ENCODE assay signal across 1 cellular context in the genomic region with DNA sequence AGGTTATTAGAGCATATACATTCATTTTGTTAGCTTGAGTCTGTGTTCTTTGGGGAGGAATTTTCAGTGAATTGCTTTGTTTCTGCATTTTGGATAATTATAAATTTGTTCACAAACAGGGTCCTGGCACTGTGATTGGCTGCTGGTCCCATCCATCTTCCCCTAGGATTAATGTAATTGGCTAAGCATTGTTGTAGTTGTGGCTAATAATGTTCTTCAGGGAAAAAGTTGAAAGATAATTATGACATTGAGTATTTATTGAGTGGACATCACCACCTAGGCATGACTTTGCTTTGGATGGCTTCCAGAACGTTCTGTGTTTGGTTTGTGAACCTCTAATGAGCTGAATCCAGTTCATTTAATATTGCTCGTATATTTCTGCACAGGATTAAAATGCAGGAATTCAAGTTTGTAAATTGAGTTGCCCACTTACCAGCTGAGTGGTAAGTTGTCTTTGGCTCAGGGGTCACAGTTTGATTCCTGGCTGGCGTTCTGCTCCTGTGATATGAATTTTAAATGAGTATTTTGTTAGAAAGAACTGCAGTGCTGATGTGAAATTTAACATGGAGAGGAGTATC.
TF ChIP-seq lines count a peak whose summit lies in the region.

No MANE protein-coding gene starts in this region.

TF ChIP-seq in K562, 482 proteins besides CTCF, POLR2A, EP300 and RAD21 (continued from another document):
- TF ChIP-seq, protein P1, sequence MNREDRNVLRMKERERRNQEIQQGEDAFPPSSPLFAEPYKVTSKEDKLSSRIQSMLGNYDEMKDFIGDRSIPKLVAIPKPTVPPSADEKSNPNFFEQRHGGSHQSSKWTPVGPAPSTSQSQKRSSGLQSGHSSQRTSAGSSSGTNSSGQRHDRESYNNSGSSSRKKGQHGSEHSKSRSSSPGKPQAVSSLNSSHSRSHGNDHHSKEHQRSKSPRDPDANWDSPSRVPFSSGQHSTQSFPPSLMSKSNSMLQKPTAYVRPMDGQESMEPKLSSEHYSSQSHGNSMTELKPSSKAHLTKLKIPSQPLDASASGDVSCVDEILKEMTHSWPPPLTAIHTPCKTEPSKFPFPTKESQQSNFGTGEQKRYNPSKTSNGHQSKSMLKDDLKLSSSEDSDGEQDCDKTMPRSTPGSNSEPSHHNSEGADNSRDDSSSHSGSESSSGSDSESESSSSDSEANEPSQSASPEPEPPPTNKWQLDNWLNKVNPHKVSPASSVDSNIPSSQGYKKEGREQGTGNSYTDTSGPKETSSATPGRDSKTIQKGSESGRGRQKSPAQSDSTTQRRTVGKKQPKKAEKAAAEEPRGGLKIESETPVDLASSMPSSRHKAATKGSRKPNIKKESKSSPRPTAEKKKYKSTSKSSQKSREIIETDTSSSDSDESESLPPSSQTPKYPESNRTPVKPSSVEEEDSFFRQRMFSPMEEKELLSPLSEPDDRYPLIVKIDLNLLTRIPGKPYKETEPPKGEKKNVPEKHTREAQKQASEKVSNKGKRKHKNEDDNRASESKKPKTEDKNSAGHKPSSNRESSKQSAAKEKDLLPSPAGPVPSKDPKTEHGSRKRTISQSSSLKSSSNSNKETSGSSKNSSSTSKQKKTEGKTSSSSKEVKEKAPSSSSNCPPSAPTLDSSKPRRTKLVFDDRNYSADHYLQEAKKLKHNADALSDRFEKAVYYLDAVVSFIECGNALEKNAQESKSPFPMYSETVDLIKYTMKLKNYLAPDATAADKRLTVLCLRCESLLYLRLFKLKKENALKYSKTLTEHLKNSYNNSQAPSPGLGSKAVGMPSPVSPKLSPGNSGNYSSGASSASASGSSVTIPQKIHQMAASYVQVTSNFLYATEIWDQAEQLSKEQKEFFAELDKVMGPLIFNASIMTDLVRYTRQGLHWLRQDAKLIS (CRISPR knock-in tag; IDR thresholded peaks at IDR 0.05), result no peak
- TF ChIP-seq, protein P2, sequence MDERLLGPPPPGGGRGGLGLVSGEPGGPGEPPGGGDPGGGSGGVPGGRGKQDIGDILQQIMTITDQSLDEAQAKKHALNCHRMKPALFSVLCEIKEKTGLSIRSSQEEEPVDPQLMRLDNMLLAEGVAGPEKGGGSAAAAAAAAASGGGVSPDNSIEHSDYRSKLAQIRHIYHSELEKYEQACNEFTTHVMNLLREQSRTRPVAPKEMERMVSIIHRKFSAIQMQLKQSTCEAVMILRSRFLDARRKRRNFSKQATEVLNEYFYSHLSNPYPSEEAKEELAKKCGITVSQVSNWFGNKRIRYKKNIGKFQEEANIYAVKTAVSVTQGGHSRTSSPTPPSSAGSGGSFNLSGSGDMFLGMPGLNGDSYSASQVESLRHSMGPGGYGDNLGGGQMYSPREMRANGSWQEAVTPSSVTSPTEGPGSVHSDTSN (CRISPR knock-in tag; IDR thresholded peaks at IDR 0.05; ENCODE audit: low read depth), result peak; percentile 53
- TF ChIP-seq, protein P2 (tag; conservative IDR thresholded peaks at IDR 0.05; ENCODE audit: low read depth), result peak; percentile 89
- no peak for TF ChIP-seq ZFP30 (CRISPR knock-in tag; IDR thresholded peaks at IDR 0.05; ENCODE audit: borderline replicate concordance)
- TF ChIP-seq, protein P3, sequence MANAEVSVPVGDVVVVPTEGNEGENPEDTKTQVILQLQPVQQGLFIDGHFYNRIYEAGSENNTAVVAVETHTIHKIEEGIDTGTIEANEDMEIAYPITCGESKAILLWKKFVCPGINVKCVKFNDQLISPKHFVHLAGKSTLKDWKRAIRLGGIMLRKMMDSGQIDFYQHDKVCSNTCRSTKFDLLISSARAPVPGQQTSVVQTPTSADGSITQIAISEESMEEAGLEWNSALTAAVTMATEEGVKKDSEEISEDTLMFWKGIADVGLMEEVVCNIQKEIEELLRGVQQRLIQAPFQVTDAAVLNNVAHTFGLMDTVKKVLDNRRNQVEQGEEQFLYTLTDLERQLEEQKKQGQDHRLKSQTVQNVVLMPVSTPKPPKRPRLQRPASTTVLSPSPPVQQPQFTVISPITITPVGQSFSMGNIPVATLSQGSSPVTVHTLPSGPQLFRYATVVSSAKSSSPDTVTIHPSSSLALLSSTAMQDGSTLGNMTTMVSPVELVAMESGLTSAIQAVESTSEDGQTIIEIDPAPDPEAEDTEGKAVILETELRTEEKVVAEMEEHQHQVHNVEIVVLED (CRISPR knock-in tag; IDR thresholded peaks at IDR 0.05), result no peak
- TF ChIP-seq, protein P4, sequence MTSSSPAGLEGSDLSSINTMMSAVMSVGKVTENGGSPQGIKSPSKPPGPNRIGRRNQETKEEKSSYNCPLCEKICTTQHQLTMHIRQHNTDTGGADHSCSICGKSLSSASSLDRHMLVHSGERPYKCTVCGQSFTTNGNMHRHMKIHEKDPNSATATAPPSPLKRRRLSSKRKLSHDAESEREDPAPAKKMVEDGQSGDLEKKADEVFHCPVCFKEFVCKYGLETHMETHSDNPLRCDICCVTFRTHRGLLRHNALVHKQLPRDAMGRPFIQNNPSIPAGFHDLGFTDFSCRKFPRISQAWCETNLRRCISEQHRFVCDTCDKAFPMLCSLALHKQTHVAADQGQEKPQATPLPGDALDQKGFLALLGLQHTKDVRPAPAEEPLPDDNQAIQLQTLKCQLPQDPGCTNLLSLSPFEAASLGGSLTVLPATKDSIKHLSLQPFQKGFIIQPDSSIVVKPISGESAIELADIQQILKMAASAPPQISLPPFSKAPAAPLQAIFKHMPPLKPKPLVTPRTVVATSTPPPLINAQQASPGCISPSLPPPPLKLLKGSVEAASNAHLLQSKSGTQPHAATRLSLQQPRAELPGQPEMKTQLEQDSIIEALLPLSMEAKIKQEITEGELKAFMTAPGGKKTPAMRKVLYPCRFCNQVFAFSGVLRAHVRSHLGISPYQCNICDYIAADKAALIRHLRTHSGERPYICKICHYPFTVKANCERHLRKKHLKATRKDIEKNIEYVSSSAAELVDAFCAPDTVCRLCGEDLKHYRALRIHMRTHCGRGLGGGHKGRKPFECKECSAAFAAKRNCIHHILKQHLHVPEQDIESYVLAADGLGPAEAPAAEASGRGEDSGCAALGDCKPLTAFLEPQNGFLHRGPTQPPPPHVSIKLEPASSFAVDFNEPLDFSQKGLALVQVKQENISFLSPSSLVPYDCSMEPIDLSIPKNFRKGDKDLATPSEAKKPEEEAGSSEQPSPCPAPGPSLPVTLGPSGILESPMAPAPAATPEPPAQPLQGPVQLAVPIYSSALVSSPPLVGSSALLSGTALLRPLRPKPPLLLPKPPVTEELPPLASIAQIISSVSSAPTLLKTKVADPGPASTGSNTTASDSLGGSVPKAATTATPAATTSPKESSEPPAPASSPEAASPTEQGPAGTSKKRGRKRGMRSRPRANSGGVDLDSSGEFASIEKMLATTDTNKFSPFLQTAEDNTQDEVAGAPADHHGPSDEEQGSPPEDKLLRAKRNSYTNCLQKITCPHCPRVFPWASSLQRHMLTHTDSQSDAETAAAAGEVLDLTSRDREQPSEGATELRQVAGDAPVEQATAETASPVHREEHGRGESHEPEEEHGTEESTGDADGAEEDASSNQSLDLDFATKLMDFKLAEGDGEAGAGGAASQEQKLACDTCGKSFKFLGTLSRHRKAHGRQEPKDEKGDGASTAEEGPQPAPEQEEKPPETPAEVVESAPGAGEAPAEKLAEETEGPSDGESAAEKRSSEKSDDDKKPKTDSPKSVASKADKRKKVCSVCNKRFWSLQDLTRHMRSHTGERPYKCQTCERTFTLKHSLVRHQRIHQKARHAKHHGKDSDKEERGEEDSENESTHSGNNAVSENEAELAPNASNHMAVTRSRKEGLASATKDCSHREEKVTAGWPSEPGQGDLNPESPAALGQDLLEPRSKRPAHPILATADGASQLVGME (CRISPR knock-in tag; IDR thresholded peaks at IDR 0.05), result no peak
- TF ChIP-seq ZZZ3 (IDR thresholded peaks at IDR 0.05), result no peak
- TF ChIP-seq ZNF311 (CRISPR knock-in tag; IDR thresholded peaks at IDR 0.05), result no peak
- no peak for TF ChIP-seq ZKSCAN3 (CRISPR knock-in tag; IDR thresholded peaks at IDR 0.05)
- TF ChIP-seq, protein P5, sequence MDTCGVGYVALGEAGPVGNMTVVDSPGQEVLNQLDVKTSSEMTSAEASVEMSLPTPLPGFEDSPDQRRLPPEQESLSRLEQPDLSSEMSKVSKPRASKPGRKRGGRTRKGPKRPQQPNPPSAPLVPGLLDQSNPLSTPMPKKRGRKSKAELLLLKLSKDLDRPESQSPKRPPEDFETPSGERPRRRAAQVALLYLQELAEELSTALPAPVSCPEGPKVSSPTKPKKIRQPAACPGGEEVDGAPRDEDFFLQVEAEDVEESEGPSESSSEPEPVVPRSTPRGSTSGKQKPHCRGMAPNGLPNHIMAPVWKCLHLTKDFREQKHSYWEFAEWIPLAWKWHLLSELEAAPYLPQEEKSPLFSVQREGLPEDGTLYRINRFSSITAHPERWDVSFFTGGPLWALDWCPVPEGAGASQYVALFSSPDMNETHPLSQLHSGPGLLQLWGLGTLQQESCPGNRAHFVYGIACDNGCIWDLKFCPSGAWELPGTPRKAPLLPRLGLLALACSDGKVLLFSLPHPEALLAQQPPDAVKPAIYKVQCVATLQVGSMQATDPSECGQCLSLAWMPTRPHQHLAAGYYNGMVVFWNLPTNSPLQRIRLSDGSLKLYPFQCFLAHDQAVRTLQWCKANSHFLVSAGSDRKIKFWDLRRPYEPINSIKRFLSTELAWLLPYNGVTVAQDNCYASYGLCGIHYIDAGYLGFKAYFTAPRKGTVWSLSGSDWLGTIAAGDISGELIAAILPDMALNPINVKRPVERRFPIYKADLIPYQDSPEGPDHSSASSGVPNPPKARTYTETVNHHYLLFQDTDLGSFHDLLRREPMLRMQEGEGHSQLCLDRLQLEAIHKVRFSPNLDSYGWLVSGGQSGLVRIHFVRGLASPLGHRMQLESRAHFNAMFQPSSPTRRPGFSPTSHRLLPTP (IDR thresholded peaks at IDR 0.05; ENCODE audit: borderline replicate concordance, extremely low read depth, insufficient read length), result no peak
- TF ChIP-seq, protein P6, sequence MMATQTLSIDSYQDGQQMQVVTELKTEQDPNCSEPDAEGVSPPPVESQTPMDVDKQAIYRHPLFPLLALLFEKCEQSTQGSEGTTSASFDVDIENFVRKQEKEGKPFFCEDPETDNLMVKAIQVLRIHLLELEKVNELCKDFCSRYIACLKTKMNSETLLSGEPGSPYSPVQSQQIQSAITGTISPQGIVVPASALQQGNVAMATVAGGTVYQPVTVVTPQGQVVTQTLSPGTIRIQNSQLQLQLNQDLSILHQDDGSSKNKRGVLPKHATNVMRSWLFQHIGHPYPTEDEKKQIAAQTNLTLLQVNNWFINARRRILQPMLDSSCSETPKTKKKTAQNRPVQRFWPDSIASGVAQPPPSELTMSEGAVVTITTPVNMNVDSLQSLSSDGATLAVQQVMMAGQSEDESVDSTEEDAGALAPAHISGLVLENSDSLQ (IDR thresholded peaks at IDR 0.05), result peak; percentile 97
- peak; percentile 72 for TF ChIP-seq NFYB (IDR thresholded peaks at IDR 0.05; ENCODE audit: extremely low read depth, insufficient read length)
- TF ChIP-seq SETDB1 (IDR thresholded peaks at IDR 0.05; ENCODE audit: low read length), result no peak
- TF ChIP-seq, protein P7, sequence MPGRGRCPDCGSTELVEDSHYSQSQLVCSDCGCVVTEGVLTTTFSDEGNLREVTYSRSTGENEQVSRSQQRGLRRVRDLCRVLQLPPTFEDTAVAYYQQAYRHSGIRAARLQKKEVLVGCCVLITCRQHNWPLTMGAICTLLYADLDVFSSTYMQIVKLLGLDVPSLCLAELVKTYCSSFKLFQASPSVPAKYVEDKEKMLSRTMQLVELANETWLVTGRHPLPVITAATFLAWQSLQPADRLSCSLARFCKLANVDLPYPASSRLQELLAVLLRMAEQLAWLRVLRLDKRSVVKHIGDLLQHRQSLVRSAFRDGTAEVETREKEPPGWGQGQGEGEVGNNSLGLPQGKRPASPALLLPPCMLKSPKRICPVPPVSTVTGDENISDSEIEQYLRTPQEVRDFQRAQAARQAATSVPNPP (IDR thresholded peaks at IDR 0.05; ENCODE audit: borderline replicate concordance, insufficient read depth, insufficient read length), result no peak
- TF ChIP-seq ASH1L (IDR thresholded peaks at IDR 0.05; ENCODE audit: borderline replicate concordance, low read depth, partially characterized antibody), result peak; percentile 65
- TF ChIP-seq FOS (IDR thresholded peaks at IDR 0.05; ENCODE audit: extremely low read depth, insufficient read length), result peak; percentile 83
